In genomic region chr11:61680622-61681191, GRCh38 we compare ENCODE assay signal across 1 cellular context.
TF ChIP-seq lines count a peak whose summit lies in the region.

No MANE protein-coding gene starts in this region.

TF ChIP-seq in GM23338, 12 proteins besides CTCF, POLR2A, EP300 and RAD21 (continued from another document):
- TF ChIP-seq REST (IDR thresholded peaks at IDR 0.05; ENCODE audit: unreplicated experiment): no peak
